23 cellular contexts compared by ENCODE assay signal in genomic region chr11:64564419-64564818, GRCh38. TPM values are rescaled to one million over a fixed set of nuclear protein-coding genes. Genes with fewer than 3 reads are reported as not detected.
DNase-seq lines count a peak whose midpoint lies in the region; ATAC-seq and TF ChIP-seq lines count a peak whose summit lies in the region.
"Had no signal": no experiment of that assay in that cellular context is flagged by ENCODE, and none has a peak within 500 bp of the region (broad histone marks: within the 10 kb centered on the region; RNA-seq: fewer than 3 reads in every experiment).

No MANE protein-coding gene starts in this region.

- DNase-seq in RWPE2 (ENCODE audit: low spot score) (peak; percentile 20), lower lobe of right lung (peak; percentile 20), spleen (peak; percentile 32), AG08396 (ENCODE audit: low spot score) (no peak)
- DNase-seq in natural killer cell treated with Interleukin-12 subunit alpha and Interleukin-12 subunit beta and Interleukin-15 and Interleukin-18, amount 100 ng/mL, for 72 hours (ENCODE audit: low spot score): no peak
- DNase-seq: Calu3; CD8-positive, alpha-beta memory T cell; DMS79 treated with DMSO at 0.1 percent for 48 hours; GF-D8; Kasumi-1; MG63; NCI-H2029; NCI-H446; NCI-H526; RPMI8226; SHP77 treated with DMSO at 0.1 percent for 48 hours had no signal

- no peak for TF ChIP-seq POLR2A in spleen (IDR thresholded peaks at IDR 0.05)

- H3K36me3 Mint-ChIP-seq in stimulated activated memory B cell treated with anti-CD40 and anti-IgM and Interleukin-4, amounts not matched to agents 10 μg/mL and 1 μg/mL and 100 μg/mL, for 72 hours: no peaks in the 10 kb centered on the region
- H3K36me3 Mint-ChIP-seq in natural killer cell treated with Interleukin-12 subunit alpha and Interleukin-12 subunit beta and Interleukin-15 and Interleukin-18, amount 100 ng/mL, for 72 hours: no peaks in the 10 kb centered on the region
- H3K36me3 Mint-ChIP-seq: CD14-positive monocyte; CD8-positive, alpha-beta memory T cell had no signal

- no peaks in the 10 kb centered on the region for H4K20me1 ChIP-seq in BLaER1 treated with 17β-estradiol and CSF1 and Interleukin-3, amounts not matched to agents 10 nM and 100 nM

- H3K4me3 ChIP-seq in BLaER1 treated with 17β-estradiol and CSF1 and Interleukin-3, amounts not matched to agents 10 nM and 100 nM: no peak overlapping the region
- H3K4me3 ChIP-seq in RWPE2 (ENCODE audit: severe bottlenecking) (no peak overlapping the region), lower lobe of right lung (no peak overlapping the region), spleen (no peak overlapping the region)
- H3K4me3 ChIP-seq: A549, MG63 had no signal

- H3K27me3 Mint-ChIP-seq in stimulated activated memory B cell treated with anti-CD40 and anti-IgM and Interleukin-4, amounts not matched to agents 10 μg/mL and 1 μg/mL and 100 μg/mL, for 72 hours: peaks cover 27% of the 10 kb centered on the region
- peaks cover 0 to 5% of the 10 kb centered on the region in 2 donors for H3K27me3 Mint-ChIP-seq in natural killer cell treated with Interleukin-12 subunit alpha and Interleukin-12 subunit beta and Interleukin-15 and Interleukin-18, amount 100 ng/mL, for 72 hours

- intact Hi-C loops in lower lobe of right lung (cut with DNase I): no loop called here
- intact Hi-C loops in spleen (cut with DNase I; ENCODE audit: low total_unique reads): loop anchor here (10.0 kb wide), 1 partner anchor 50 kb away; no protein-coding TSS in a partner anchor

- H3K9me3 ChIP-seq in BLaER1 treated with 17β-estradiol and CSF1 and Interleukin-3, amounts not matched to agents 10 nM and 100 nM (replicated peaks in 1 of 11): no peaks in the 10 kb centered on the region
- H3K9me3 ChIP-seq in RWPE2 (ENCODE audit: severe bottlenecking): no peaks in the 10 kb centered on the region
- H3K9me3 ChIP-seq in lower lobe of right lung: no peaks in the 10 kb centered on the region
- H3K9me3 ChIP-seq in spleen: no peaks in the 10 kb centered on the region
- H3K9me3 ChIP-seq: A549, MG63 had no signal

- no peaks in the 10 kb centered on the region for H3K9me3 Mint-ChIP-seq in stimulated activated memory B cell treated with anti-CD40 and anti-IgM and Interleukin-4, amounts not matched to agents 10 μg/mL and 1 μg/mL and 100 μg/mL, for 72 hours
- H3K9me3 Mint-ChIP-seq in natural killer cell treated with Interleukin-12 subunit alpha and Interleukin-12 subunit beta and Interleukin-15 and Interleukin-18, amount 100 ng/mL, for 72 hours: no peaks in the 10 kb centered on the region
- H3K9me3 Mint-ChIP-seq: CD8-positive, alpha-beta memory T cell had no signal

- no peak overlapping the region for H3K27ac Mint-ChIP-seq in stimulated activated memory B cell treated with anti-CD40 and anti-IgM and Interleukin-4, amounts not matched to agents 10 μg/mL and 1 μg/mL and 100 μg/mL, for 72 hours
- no peak overlapping the region for H3K27ac Mint-ChIP-seq in natural killer cell treated with Interleukin-12 subunit alpha and Interleukin-12 subunit beta and Interleukin-15 and Interleukin-18, amount 100 ng/mL, for 72 hours
- H3K27ac Mint-ChIP-seq: CD8-positive, alpha-beta memory T cell had no signal

- H3K4me2 ChIP-seq in BLaER1 treated with 17β-estradiol and CSF1 and Interleukin-3, amounts not matched to agents 10 nM and 100 nM: peak overlapping the region in 7 of 11 experiments; percentile 66 to 94 (median 78); a peak in 9 of 22 replicates
- H3K4me2 ChIP-seq: A549 had no signal

- TF ChIP-seq CTCF in RWPE2 (IDR thresholded peaks at IDR 0.05; ENCODE audit: poor library complexity, severe bottlenecking) (no peak), lower lobe of right lung (IDR thresholded peaks at IDR 0.05) (no peak), spleen (IDR thresholded peaks at IDR 0.05 in 8 of 11, conservative IDR thresholded peaks at IDR 0.05 in 3 of 11) (no peak)

- H3K9ac ChIP-seq in BLaER1 treated with 17β-estradiol and CSF1 and Interleukin-3, amounts not matched to agents 10 nM and 100 nM: no peak overlapping the region

- H3K4me3 Mint-ChIP-seq in stimulated activated memory B cell treated with anti-CD40 and anti-IgM and Interleukin-4, amounts not matched to agents 10 μg/mL and 1 μg/mL and 100 μg/mL, for 72 hours: no peak overlapping the region
- no peak overlapping the region for H3K4me3 Mint-ChIP-seq in natural killer cell treated with Interleukin-12 subunit alpha and Interleukin-12 subunit beta and Interleukin-15 and Interleukin-18, amount 100 ng/mL, for 72 hours
- H3K4me3 Mint-ChIP-seq: CD14-positive monocyte; CD8-positive, alpha-beta memory T cell had no signal

- no peaks in the 10 kb centered on the region for H3K4me1 Mint-ChIP-seq in stimulated activated memory B cell treated with anti-CD40 and anti-IgM and Interleukin-4, amounts not matched to agents 10 μg/mL and 1 μg/mL and 100 μg/mL, for 72 hours
- peaks cover 0 to 8% of the 10 kb centered on the region in 2 donors for H3K4me1 Mint-ChIP-seq in natural killer cell treated with Interleukin-12 subunit alpha and Interleukin-12 subunit beta and Interleukin-15 and Interleukin-18, amount 100 ng/mL, for 72 hours (ENCODE audit: low read depth in 2 of 2)
- H3K4me1 Mint-ChIP-seq: CD14-positive monocyte; CD8-positive, alpha-beta memory T cell had no signal

- no peaks in the 10 kb centered on the region for H3K27me3 ChIP-seq in BLaER1 treated with 17β-estradiol and CSF1 and Interleukin-3, amounts not matched to agents 10 nM and 100 nM
- no peaks in the 10 kb centered on the region for H3K27me3 ChIP-seq in RWPE2 (ENCODE audit: insufficient read depth, poor library complexity, severe bottlenecking)
- peaks cover 4% of the 10 kb centered on the region for H3K27me3 ChIP-seq in lower lobe of right lung (ENCODE audit: low read depth)
- peaks cover 0 to 3% (median 0%) of the 10 kb centered on the region in 7 donors for H3K27me3 ChIP-seq in spleen (replicated peaks in 1 of 7)
- H3K27me3 ChIP-seq: MG63 had no signal

- no peak for ATAC-seq in RWPE2 (ENCODE audit: low read depth)
- ATAC-seq in lower lobe of right lung: no peak
- no peak for ATAC-seq in stimulated activated memory B cell treated with anti-CD40 and anti-IgM and Interleukin-4, amounts not matched to agents 10 μg/mL and 1 μg/mL and 100 μg/mL, for 72 hours
- ATAC-seq in natural killer cell treated with Interleukin-12 subunit alpha and Interleukin-12 subunit beta and Interleukin-15 and Interleukin-18, amount 100 ng/mL, for 72 hours: no peak
- ATAC-seq: A549, HCT116 had no signal

- no peaks in the 10 kb centered on the region for H3K36me3 ChIP-seq in BLaER1 treated with 17β-estradiol and CSF1 and Interleukin-3, amounts not matched to agents 10 nM and 100 nM
- H3K36me3 ChIP-seq in RWPE2 (ENCODE audit: low read depth): no peaks in the 10 kb centered on the region
- no peaks in the 10 kb centered on the region for H3K36me3 ChIP-seq in lower lobe of right lung
- H3K36me3 ChIP-seq in spleen: no peaks in the 10 kb centered on the region
- H3K36me3 ChIP-seq: MG63 had no signal

- H3K4me1 ChIP-seq in BLaER1 treated with 17β-estradiol and CSF1 and Interleukin-3, amounts not matched to agents 10 nM and 100 nM: peaks cover 15 to 56% (median 42%) of the 10 kb centered on the region in 10 experiments; a peak in 19 of 20 replicates
- H3K4me1 ChIP-seq in RWPE2 (ENCODE audit: insufficient read depth, poor library complexity, severe bottlenecking) (peaks cover 3% of the 10 kb centered on the region), lower lobe of right lung (no peaks in the 10 kb centered on the region), spleen (peaks cover 0 to 34% (median 17%) of the 10 kb centered on the region in 6 donors)

- no peak overlapping the region for H3K27ac ChIP-seq in BLaER1 treated with 17β-estradiol and CSF1 and Interleukin-3, amounts not matched to agents 10 nM and 100 nM
- no peak overlapping the region for H3K27ac ChIP-seq in RWPE2 (ENCODE audit: poor library complexity, severe bottlenecking)
- H3K27ac ChIP-seq in lower lobe of right lung: no peak overlapping the region
- H3K27ac ChIP-seq in spleen: no peak overlapping the region
- H3K27ac ChIP-seq: A549 had no signal

- WGBS in spleen, 5 donors: 84 to 96% (median 92%) methylated on average over 7 of the region's 7 CpGs

RNA-seq across cellular contexts. Expression of gene SLC22A11, which starts 8.7 kb away (rescaled TPM):
- total RNA-seq in lower lobe of right lung (not detected), spleen (1 to 10 TPM in 1 of 7 donors, under 1 TPM in 4, not detected in 2; 0.27 to 1.5 (median 0.72) TPM)
- polyA plus RNA-seq in spleen: under 1 TPM; 0.04 to 0.17 (median 0.16) TPM
- not detected for total RNA-seq in natural killer cell treated with Interleukin-12 subunit alpha and Interleukin-12 subunit beta and Interleukin-15 and Interleukin-18, amount 100 ng/mL, for 72 hours
- total RNA-seq: Calu3; CD8-positive, alpha-beta memory T cell; H4 had no signal
- polyA plus RNA-seq: CD14-positive monocyte; CD8-positive, alpha-beta memory T cell had no signal

RNA-seq across cellular contexts. Expression of gene SLC22A12, which starts 26.6 kb away (rescaled TPM):
- total RNA-seq in lower lobe of right lung (not detected), spleen (not detected)
- not detected for polyA plus RNA-seq in spleen
- total RNA-seq in natural killer cell treated with Interleukin-12 subunit alpha and Interleukin-12 subunit beta and Interleukin-15 and Interleukin-18, amount 100 ng/mL, for 72 hours: not detected
- total RNA-seq: Calu3; CD8-positive, alpha-beta memory T cell; H4; HT-29 had no signal
- polyA plus RNA-seq: A549; CD14-positive monocyte; CD8-positive, alpha-beta memory T cell had no signal

Comparison
In these comparisons a context has a peak if more than half of its experiments do, and no peak if none do; other contexts are left out.
1. DNase-seq: peak in RWPE2 (single experiment), lower lobe of right lung (single experiment) and spleen (single experiment); none in AG08396 (single experiment) and natural killer cell treated with Interleukin-12 subunit alpha and Interleukin-12 subunit beta and Interleukin-15 and Interleukin-18, amount 100 ng/mL, for 72 hours (single experiment).